14 cellular contexts compared by ENCODE assay signal in the genomic region with DNA sequence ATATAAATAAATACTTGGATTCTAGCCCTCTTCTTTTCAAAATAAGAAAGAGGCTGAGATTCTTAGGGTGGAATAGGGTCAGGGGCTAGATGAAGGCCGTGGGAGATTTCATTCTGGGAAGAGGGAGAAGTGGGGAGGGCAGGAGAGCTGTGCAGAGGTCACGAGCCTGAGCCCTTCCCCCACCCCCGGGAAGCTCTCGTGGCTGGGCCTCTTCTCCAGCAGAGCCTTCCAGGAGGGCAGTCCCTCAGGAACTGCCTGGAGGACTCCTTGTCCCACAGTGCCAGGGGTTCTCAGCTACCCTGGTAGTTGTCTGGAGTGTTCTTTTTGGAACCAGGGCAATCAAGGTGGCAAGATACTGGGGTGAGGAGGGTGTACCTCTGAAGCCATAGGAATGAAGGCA.
DNase-seq lines count a peak whose midpoint lies in the region; ATAC-seq and TF ChIP-seq lines count a peak whose summit lies in the region.
"Had no signal": no experiment of that assay in that cellular context is flagged by ENCODE, and none has a peak within 500 bp of the region (broad histone marks: within the 10 kb centered on the region; RNA-seq: fewer than 3 reads in every experiment).

No MANE protein-coding gene starts in this region.

- H3K27me3 Mint-ChIP-seq in glutamatergic neuron (ENCODE audit: unreplicated experiment), result peaks cover 2% of the 10 kb centered on the region
- H3K27me3 Mint-ChIP-seq in CD4-positive, alpha-beta memory T cell, result no peaks in the 10 kb centered on the region
- H3K27me3 Mint-ChIP-seq in CD4-positive, alpha-beta T cell, result no peaks in the 10 kb centered on the region
- H3K27me3 Mint-ChIP-seq: activated CD8-positive, alpha-beta T cell treated with anti-CD3 and anti-CD28 coated beads for 36 hours had no signal

- peaks cover 0 to 3% (median 0%) of the 10 kb centered on the region in 4 donors for H3K4me1 ChIP-seq in liver (ENCODE audit: control insufficient read depth in 4 of 4, insufficient read depth in 4 of 4, low read length in 3 of 4)
- H3K4me1 ChIP-seq in trophoblast cell (ENCODE audit: control insufficient read depth in 1 of 2, insufficient read depth in 2 of 2, low read length in 2 of 2), result peaks cover 15 to 24% of the 10 kb centered on the region in 2 experiments
- peaks cover 24% of the 10 kb centered on the region for H3K4me1 ChIP-seq in CD4-positive, alpha-beta memory T cell (ENCODE audit: insufficient read depth, low read length)

- no peak overlapping the region for H4K91ac ChIP-seq in trophoblast cell (ENCODE audit: low read depth, low read length)

- H3K4me3 ChIP-seq in liver (ENCODE audit: low read depth in 1 of 3, low read length in 3 of 3) (no peak overlapping the region), trophoblast cell (ENCODE audit: low read depth, low read length) (no peak overlapping the region)
- no peak overlapping the region for H3K4me3 ChIP-seq in CD4-positive, alpha-beta memory T cell (ENCODE audit: low read length in 2 of 2)
- H3K4me3 ChIP-seq: BLaER1 treated with 17β-estradiol and CSF1 and Interleukin-3, amounts not matched to agents 10 nM and 100 nM had no signal

- no peak overlapping the region for H4K12ac ChIP-seq in trophoblast cell (ENCODE audit: low read depth, low read length)

- H3K79me1 ChIP-seq in trophoblast cell (ENCODE audit: low read length), result no peaks in the 10 kb centered on the region

- no peak for ATAC-seq in CD4-positive, alpha-beta T cell (ENCODE audit: poor library complexity)
- ATAC-seq: activated CD8-positive, alpha-beta T cell treated with anti-CD3 and anti-CD28 coated beads for 36 hours; Panc1 had no signal

- H3K9me3 ChIP-seq in liver (ENCODE audit: control insufficient read depth in 4 of 4, low read length in 3 of 4) (no peaks in the 10 kb centered on the region), trophoblast cell (ENCODE audit: insufficient read depth, low read depth, low read length) (no peaks in the 10 kb centered on the region)
- H3K9me3 ChIP-seq in CD4-positive, alpha-beta memory T cell (ENCODE audit: control insufficient read depth in 1 of 2, low read length in 2 of 2), result no peaks in the 10 kb centered on the region
- no peaks in the 10 kb centered on the region for H3K9me3 ChIP-seq in CD4-positive, alpha-beta T cell (ENCODE audit: control insufficient read depth, low read length)
- H3K9me3 ChIP-seq: BLaER1 treated with 17β-estradiol and CSF1 and Interleukin-3, amounts not matched to agents 10 nM and 100 nM had no signal

- no peak overlapping the region for H3K9ac ChIP-seq in liver (ENCODE audit: low read depth in 1 of 2, low read length in 2 of 2)
- H3K9ac ChIP-seq in trophoblast cell (ENCODE audit: low read length), result peak overlapping the region; percentile 4
- H3K9ac ChIP-seq: BLaER1 treated with 17β-estradiol and CSF1 and Interleukin-3, amounts not matched to agents 10 nM and 100 nM had no signal

- no peak overlapping the region for H3K4me2 ChIP-seq in trophoblast cell (ENCODE audit: low read length)
- H3K4me2 ChIP-seq: BLaER1 treated with 17β-estradiol and CSF1 and Interleukin-3, amounts not matched to agents 10 nM and 100 nM had no signal

- 69% methylated on average over 4 of the region's 4 CpGs for WGBS in liver
- no CpG with 5 or more reads among the region's 4 CpGs for WGBS in trophoblast cell (ENCODE audit: extremely low coverage, insufficient coverage, insufficient read length)

- intact Hi-C loops in CD4-positive, alpha-beta memory T cell (cut with micrococcal nuclease), result no loop called here
- intact Hi-C loops in CD4-positive, alpha-beta T cell (cut with DNase I, micrococcal nuclease), result no loop called here

- peak overlapping the region; percentile 61 for H4K8ac ChIP-seq in trophoblast cell (ENCODE audit: low read depth, low read length)

- H2BK120ac ChIP-seq in trophoblast cell (ENCODE audit: insufficient read depth, low read length, poor library complexity), result no peak overlapping the region

- H3K14ac ChIP-seq in trophoblast cell (ENCODE audit: low read length), result no peak overlapping the region

- H3K27me3 ChIP-seq in liver (ENCODE audit: control insufficient read depth in 4 of 4, insufficient read depth in 4 of 4, low read length in 3 of 4), result no peaks in the 10 kb centered on the region
- H3K27me3 ChIP-seq in trophoblast cell (ENCODE audit: insufficient read depth, low read length), result no peaks in the 10 kb centered on the region
- H3K27me3 ChIP-seq in CD4-positive, alpha-beta memory T cell (ENCODE audit: insufficient read depth, low read length), result no peaks in the 10 kb centered on the region
- no peaks in the 10 kb centered on the region for H3K27me3 ChIP-seq in CD4-positive, alpha-beta T cell (ENCODE audit: control insufficient read depth, insufficient read depth, low read length)
- H3K27me3 ChIP-seq: BLaER1 treated with 17β-estradiol and CSF1 and Interleukin-3, amounts not matched to agents 10 nM and 100 nM had no signal

- H3K36me3 Mint-ChIP-seq in glutamatergic neuron (ENCODE audit: unreplicated experiment), result no peaks in the 10 kb centered on the region
- peaks cover 32 to 63% of the 10 kb centered on the region in 2 donors for H3K36me3 Mint-ChIP-seq in CD4-positive, alpha-beta memory T cell
- peaks cover 37% of the 10 kb centered on the region for H3K36me3 Mint-ChIP-seq in CD4-positive, alpha-beta T cell (ENCODE audit: low read depth)

- no peak overlapping the region for H2BK12ac ChIP-seq in trophoblast cell (ENCODE audit: low read length)

- no peak for TF ChIP-seq RAD21 in liver (IDR thresholded peaks at IDR 0.05)

- H2BK5ac ChIP-seq in trophoblast cell (ENCODE audit: low read depth, low read length, poor library complexity), result no peak overlapping the region

- H3K4me1 Mint-ChIP-seq in glutamatergic neuron (ENCODE audit: low read depth, unreplicated experiment), result peaks cover 29% of the 10 kb centered on the region
- peaks cover 21 to 49% (median 38%) of the 10 kb centered on the region in 4 donors for H3K4me1 Mint-ChIP-seq in CD4-positive, alpha-beta memory T cell
- peaks cover 26% of the 10 kb centered on the region for H3K4me1 Mint-ChIP-seq in CD4-positive, alpha-beta T cell (ENCODE audit: low read depth)

- CTCF ChIA-PET in CD4-positive, alpha-beta memory T cell (lab: Charles Lee; ENCODE audit: partially characterized antibody), result interaction anchor here (1.6 kb wide), 1 partner anchor 95 kb away, joined by 3 read pairs; no protein-coding TSS in a partner anchor
- CTCF ChIA-PET in CD4-positive, alpha-beta T cell (lab: Charles Lee), result interaction anchor here (1.3 kb wide), 1 partner anchor 26 kb away, joined by 4 read pairs; no protein-coding TSS in a partner anchor

- H3K79me2 ChIP-seq in trophoblast cell (ENCODE audit: control insufficient read depth, insufficient read depth, low read length, poor library complexity), result no peaks in the 10 kb centered on the region

- POLR2A ChIA-PET in CD4-positive, alpha-beta memory T cell (lab: Charles Lee; ENCODE audit: partially characterized antibody), result interaction anchor here (1.2 kb wide), 1 partner anchor 10 kb away, joined by 3 read pairs; no protein-coding TSS in a partner anchor
- POLR2A ChIA-PET in CD4-positive, alpha-beta T cell (lab: Charles Lee), result interaction anchor here (0.8 kb wide), 1 partner anchor 65 kb away, joined by 3 read pairs; no protein-coding TSS in a partner anchor

- no peak overlapping the region for H3K23ac ChIP-seq in trophoblast cell (ENCODE audit: low read length)

- TF ChIP-seq CTCF in glutamatergic neuron (IDR thresholded peaks at IDR 0.05; ENCODE audit: partially characterized antibody, unreplicated experiment), result no peak
- TF ChIP-seq CTCF in liver (IDR thresholded peaks at IDR 0.05; ENCODE audit: low read depth, low read length, missing input control), result no peak
- TF ChIP-seq CTCF in CD4-positive, alpha-beta T cell (IDR thresholded peaks at IDR 0.05), result no peak

- no peak overlapping the region for H3K18ac ChIP-seq in trophoblast cell (ENCODE audit: low read length)

- DNase-seq in ELF-1 (ENCODE audit: low read depth, low spot score), result peak; percentile 41
- DNase-seq in glutamatergic neuron, result peak; percentile 40
- DNase-seq in trophoblast cell, result no peak
- DNase-seq in SHP77 (lab: John Stamatoyannopoulos, UW), result no peak
- DNase-seq in hippocampal formation (lab: John Stamatoyannopoulos, UW), result no peak
- no peak for DNase-seq in CD4-positive, alpha-beta memory T cell
- no peak for DNase-seq in CD4-positive, alpha-beta T cell
- DNase-seq: activated CD8-positive, alpha-beta T cell treated with anti-CD3 and anti-CD28 coated beads for 36 hours; NCI-H2081 treated with DMSO at 0.1 percent for 48 hours; stimulated activated CD4-positive, alpha-beta T cell treated with anti-CD3 and anti-CD28 coated beads, Interleukin-15, amount 100 ng/mL, for 24 hours had no signal

- H3K36me3 ChIP-seq in liver (ENCODE audit: control insufficient read depth in 4 of 4, insufficient read depth in 3 of 4, low read depth in 1 of 4, low read length in 3 of 4) (peaks cover 3 to 29% (median 25%) of the 10 kb centered on the region in 4 donors), trophoblast cell (ENCODE audit: control insufficient read depth in 1 of 2, insufficient read depth in 2 of 2, low read length in 2 of 2) (peaks cover 0 to 5% of the 10 kb centered on the region in 2 experiments)
- H3K36me3 ChIP-seq in CD4-positive, alpha-beta memory T cell (ENCODE audit: insufficient read depth, low read length), result peaks cover 18% of the 10 kb centered on the region

- H3K4ac ChIP-seq in trophoblast cell (ENCODE audit: low read depth, low read length), result no peak overlapping the region

- no peak overlapping the region for H2AK5ac ChIP-seq in trophoblast cell (ENCODE audit: low read length)

- no peak overlapping the region for H3K27ac Mint-ChIP-seq in glutamatergic neuron (ENCODE audit: unreplicated experiment)
- H3K27ac Mint-ChIP-seq in CD4-positive, alpha-beta memory T cell, result peak overlapping the region in 2 of 7 donors; percentile 30 to 31
- H3K27ac Mint-ChIP-seq in CD4-positive, alpha-beta T cell, result no peak overlapping the region
- H3K27ac Mint-ChIP-seq: activated CD8-positive, alpha-beta T cell treated with anti-CD3 and anti-CD28 coated beads for 36 hours had no signal

- H3K27ac ChIP-seq in liver (ENCODE audit: low read depth in 1 of 2, low read length in 2 of 2) (no peak overlapping the region), trophoblast cell (ENCODE audit: low read depth, low read length) (no peak overlapping the region)
- no peak overlapping the region for H3K27ac ChIP-seq in CD4-positive, alpha-beta memory T cell (ENCODE audit: low read depth, low read length)
- H3K27ac ChIP-seq in CD4-positive, alpha-beta T cell (ENCODE audit: low read depth, low read length), result no peak overlapping the region
- H3K27ac ChIP-seq: 22Rv1; BLaER1 treated with 17β-estradiol and CSF1 and Interleukin-3, amounts not matched to agents 10 nM and 100 nM had no signal

- no peak overlapping the region for H2AFZ ChIP-seq in trophoblast cell (ENCODE audit: insufficient read depth, low read length, poor library complexity)

- H3K4me3 Mint-ChIP-seq in glutamatergic neuron (ENCODE audit: unreplicated experiment), result no peak overlapping the region
- no peak overlapping the region for H3K4me3 Mint-ChIP-seq in CD4-positive, alpha-beta memory T cell
- H3K4me3 Mint-ChIP-seq in CD4-positive, alpha-beta T cell, result no peak overlapping the region
- H3K4me3 Mint-ChIP-seq: activated CD8-positive, alpha-beta T cell treated with anti-CD3 and anti-CD28 coated beads for 36 hours had no signal

- H3K9me3 Mint-ChIP-seq in glutamatergic neuron (ENCODE audit: unreplicated experiment), result no peaks in the 10 kb centered on the region
- peaks cover 0 to 3% (median 0%) of the 10 kb centered on the region in 8 donors for H3K9me3 Mint-ChIP-seq in CD4-positive, alpha-beta memory T cell
- no peaks in the 10 kb centered on the region for H3K9me3 Mint-ChIP-seq in CD4-positive, alpha-beta T cell
- H3K9me3 Mint-ChIP-seq: activated CD8-positive, alpha-beta T cell treated with anti-CD3 and anti-CD28 coated beads for 36 hours had no signal

Comparison
In these comparisons a context has a peak if more than half of its experiments do, and no peak if none do; other contexts are left out.
1. DNase-seq: peak in ELF-1 (single experiment) and glutamatergic neuron (single experiment); none in trophoblast cell (0 of 2), SHP77 (0 of 2), hippocampal formation (0 of 2), CD4-positive, alpha-beta memory T cell (0 of 5) and CD4-positive, alpha-beta T cell (0 of 10).